In genomic region chr1:198610362-198610761, GRCh38 we compare ENCODE assay signal across 19 cellular contexts. TPM values are rescaled to one million over a fixed set of nuclear protein-coding genes. Genes with fewer than 3 reads are reported as not detected.
A peak's percentile ranks its signal among the peaks of the same experiment; 100 is the strongest.
DNase-seq lines count a peak whose midpoint lies in the region; ATAC-seq and TF ChIP-seq lines count a peak whose summit lies in the region.
"Had no signal": no experiment of that assay in that cellular context is flagged by ENCODE, and none has a peak within 500 bp of the region (broad histone marks: within the 10 kb centered on the region; RNA-seq: fewer than 3 reads in every experiment).

No MANE protein-coding gene starts in this region.

- H3K4me3 Mint-ChIP-seq in CD4-positive, alpha-beta memory T cell: peak overlapping the region in 7 of 8 donors; percentile 51 to 92 (median 67)
- peak overlapping the region; percentile 57 for H3K4me3 Mint-ChIP-seq in activated CD8-positive, alpha-beta T cell treated with anti-CD3 and anti-CD28 coated beads for 36 hours
- H3K4me3 Mint-ChIP-seq in endothelial cell (ENCODE audit: unreplicated experiment): no peak overlapping the region

- H3K27ac ChIP-seq in CD4-positive, alpha-beta memory T cell (ENCODE audit: low read depth, low read length): peak overlapping the region; percentile 81
- H3K27ac ChIP-seq in GM23248: no peak overlapping the region
- H3K27ac ChIP-seq: tibial artery had no signal

- no peaks in the 10 kb centered on the region for H3K36me3 ChIP-seq in CD4-positive, alpha-beta memory T cell (ENCODE audit: insufficient read depth, low read length)
- no peaks in the 10 kb centered on the region for H3K36me3 ChIP-seq in GM23248 (ENCODE audit: low read depth)
- H3K36me3 ChIP-seq: BE2C, MG63, tibial artery had no signal

- no peaks in the 10 kb centered on the region for H3K27me3 ChIP-seq in CD4-positive, alpha-beta memory T cell (ENCODE audit: insufficient read depth, low read length)
- H3K27me3 ChIP-seq in GM23248 (replicated peaks; ENCODE audit: insufficient read depth): no peaks in the 10 kb centered on the region
- H3K27me3 ChIP-seq: BE2C, MG63, tibial artery had no signal

- POLR2A ChIA-PET in CD4-positive, alpha-beta memory T cell (lab: Charles Lee; ENCODE audit: partially characterized antibody): interaction anchor here (1.0 to 7.6 kb wide), 22 partner anchors 11 to 91 kb away, joined by 3 to 110 read pairs (median 5); partner anchors contain the start of gene PTPRC
- POLR2A ChIA-PET in activated CD8-positive, alpha-beta T cell treated with anti-CD3 and anti-CD28 coated beads for 36 hours (lab: Charles Lee): interaction anchor here (0.6 to 2.2 kb wide), 9 partner anchors 9 to 436 kb away, joined by 3 to 12 read pairs (median 5); no protein-coding TSS in a partner anchor

- no peaks in the 10 kb centered on the region; the same call in 1 of the 2 replicates for H3F3A ChIP-seq in GM23248 (ENCODE audit: insufficient read depth)

- peak overlapping the region; percentile 90 to 99 (median 96) for H3K27ac Mint-ChIP-seq in CD4-positive, alpha-beta memory T cell
- peak overlapping the region; percentile 97 for H3K27ac Mint-ChIP-seq in activated CD8-positive, alpha-beta T cell treated with anti-CD3 and anti-CD28 coated beads for 36 hours
- no peak overlapping the region for H3K27ac Mint-ChIP-seq in endothelial cell (ENCODE audit: unreplicated experiment)

- no peaks in the 10 kb centered on the region for H3K79me2 ChIP-seq in GM23248 (ENCODE audit: insufficient read depth)

- no peaks in the 10 kb centered on the region for H3K27me3 Mint-ChIP-seq in CD4-positive, alpha-beta memory T cell
- no peaks in the 10 kb centered on the region for H3K27me3 Mint-ChIP-seq in activated CD8-positive, alpha-beta T cell treated with anti-CD3 and anti-CD28 coated beads for 36 hours
- no peaks in the 10 kb centered on the region for H3K27me3 Mint-ChIP-seq in endothelial cell (ENCODE audit: unreplicated experiment)

- peaks cover 54 to 72% (median 64%) of the 10 kb centered on the region in 4 donors for H3K4me1 Mint-ChIP-seq in CD4-positive, alpha-beta memory T cell
- H3K4me1 Mint-ChIP-seq in activated CD8-positive, alpha-beta T cell treated with anti-CD3 and anti-CD28 coated beads for 36 hours (ENCODE audit: low read depth): peaks cover 71% of the 10 kb centered on the region
- H3K4me1 Mint-ChIP-seq in endothelial cell (ENCODE audit: unreplicated experiment): peaks cover 5% of the 10 kb centered on the region

- WGBS in GM23248 (ENCODE audit: low coverage in 1 of 2, low lambda C conversion rate in 2 of 2, missing lambda C conversion rate in 2 of 2), 2 experiments: 43 to 64% methylated on average over 1 of the region's 1 CpG

- no peak for DNase-seq in CD4-positive, alpha-beta memory T cell
- no peak for DNase-seq in GM23248
- no peak for DNase-seq in activated CD8-positive, alpha-beta T cell treated with anti-CD3 and anti-CD28 coated beads for 36 hours
- peak; percentile 33 for DNase-seq in fibroblast of peridontal ligament (ENCODE audit: extremely low read depth)
- no peak for DNase-seq in endothelial cell (ENCODE audit: low spot score)
- no peak for DNase-seq in NCI-H510A (lab: John Stamatoyannopoulos, UW)
- no peak for DNase-seq in stimulated activated CD4-positive, alpha-beta T cell treated with anti-CD3 and anti-CD28 coated beads, Interleukin-4, amount 100 ng/mL, for 1 hour
- DNase-seq: BE2C; central memory CD4-positive, alpha-beta T cell; DMS53; effector CD8-positive, alpha-beta T cell; foreskin fibroblast; left cardiac atrium; MG63; midbrain; NCI-H1694 treated with DMSO at 0.1 percent for 48 hours; NCI-H446 treated with DMSO at 0.1 percent for 48 hours; occipital lobe; tibial artery had no signal

- CTCF ChIA-PET in CD4-positive, alpha-beta memory T cell (lab: Charles Lee; ENCODE audit: partially characterized antibody): interaction anchor here (0.7 to 4.9 kb wide), 11 partner anchors 8 to 94 kb away, joined by 3 to 56 read pairs (median 4); no protein-coding TSS in a partner anchor
- CTCF ChIA-PET in activated CD8-positive, alpha-beta T cell treated with anti-CD3 and anti-CD28 coated beads for 36 hours (lab: Charles Lee): interaction anchor here (0.9 to 3.4 kb wide), 8 partner anchors 11 to 91 kb away, joined by 3 to 23 read pairs (median 4); partner anchors contain the start of gene PTPRC

- H4K20me1 ChIP-seq in GM23248 (ENCODE audit: insufficient read depth): no peaks in the 10 kb centered on the region

- H3K9me3 Mint-ChIP-seq in CD4-positive, alpha-beta memory T cell: peaks cover 0 to 4% (median 0%) of the 10 kb centered on the region in 8 donors
- no peaks in the 10 kb centered on the region for H3K9me3 Mint-ChIP-seq in activated CD8-positive, alpha-beta T cell treated with anti-CD3 and anti-CD28 coated beads for 36 hours
- H3K9me3 Mint-ChIP-seq in endothelial cell (ENCODE audit: unreplicated experiment): no peaks in the 10 kb centered on the region

- no peak for ATAC-seq in activated CD8-positive, alpha-beta T cell treated with anti-CD3 and anti-CD28 coated beads for 36 hours
- ATAC-seq: left cardiac atrium had no signal

- intact Hi-C loops in CD4-positive, alpha-beta memory T cell (cut with micrococcal nuclease): loop anchor here (2.0 to 5.0 kb wide), 2 partner anchors 14 to 53 kb away; no protein-coding TSS in a partner anchor
- intact Hi-C loops in activated CD8-positive, alpha-beta T cell treated with anti-CD3 and anti-CD28 coated beads for 36 hours (cut with micrococcal nuclease): loop anchor here (5.0 kb wide), 1 partner anchor 53 kb away; no protein-coding TSS in a partner anchor

- peaks cover 88% of the 10 kb centered on the region for H3K4me1 ChIP-seq in CD4-positive, alpha-beta memory T cell (ENCODE audit: insufficient read depth, low read length)
- peaks cover 24% of the 10 kb centered on the region for H3K4me1 ChIP-seq in GM23248 (ENCODE audit: insufficient read depth)
- H3K4me1 ChIP-seq: tibial artery had no signal

- H3K9ac ChIP-seq in GM23248: no peak overlapping the region

- H3K9me3 ChIP-seq in CD4-positive, alpha-beta memory T cell (ENCODE audit: control insufficient read depth in 1 of 2, low read length in 2 of 2): no peaks in the 10 kb centered on the region
- no peaks in the 10 kb centered on the region for H3K9me3 ChIP-seq in GM23248 (ENCODE audit: low read depth)
- H3K9me3 ChIP-seq: BE2C, MG63, tibial artery had no signal

- peak overlapping the region; percentile 48 for H3K4me2 ChIP-seq in GM23248 (ENCODE audit: unreplicated experiment)

- peak overlapping the region; percentile 36; the same call in 1 of the 2 replicates for H2AFZ ChIP-seq in GM23248

- no peaks in the 10 kb centered on the region for H3K9me2 ChIP-seq in GM23248 (ENCODE audit: insufficient read depth)

- in situ Hi-C loops in GM23248 (cut with MboI): no loop called here

- H3K36me3 Mint-ChIP-seq in CD4-positive, alpha-beta memory T cell: peaks cover 0 to 4% of the 10 kb centered on the region in 2 donors
- peaks cover 16% of the 10 kb centered on the region for H3K36me3 Mint-ChIP-seq in activated CD8-positive, alpha-beta T cell treated with anti-CD3 and anti-CD28 coated beads for 36 hours (ENCODE audit: low read depth)
- no peaks in the 10 kb centered on the region for H3K36me3 Mint-ChIP-seq in endothelial cell (ENCODE audit: low read depth, unreplicated experiment)

- no peak overlapping the region for H3K4me3 ChIP-seq in CD4-positive, alpha-beta memory T cell (ENCODE audit: low read length in 2 of 2)
- no peak overlapping the region for H3K4me3 ChIP-seq in GM23248
- H3K4me3 ChIP-seq: MG63, tibial artery had no signal

- no peak for TF ChIP-seq CTCF in activated CD8-positive, alpha-beta T cell treated with anti-CD3 and anti-CD28 coated beads for 36 hours (IDR thresholded peaks at IDR 0.05)
- TF ChIP-seq CTCF in endothelial cell (IDR thresholded peaks at IDR 0.05; ENCODE audit: unreplicated experiment): no peak

RNA-seq across cellular contexts. Expression of gene PTPRC, which starts 28.5 kb away (rescaled TPM):
- 100 to 1,000 TPM; 974 to 987 TPM for total RNA-seq in CD4-positive, alpha-beta memory T cell
- 1,000 to 10,000 TPM in 1 of 2 donors, 100 to 1,000 TPM in 1; 915 to 1,019 TPM for polyA plus RNA-seq in CD4-positive, alpha-beta memory T cell
- total RNA-seq in GM23248 (2014; rRNA removed; shearing (Covaris generic)): 0.38 and 0.86 TPM in 2 replicates
- 0.66 and 0.70 TPM in 2 replicates for polyA plus RNA-seq in GM23248 (2016; fragmentation: Nextera tagmentation; extraction: Ambion mirVana)
- total RNA-seq in activated CD8-positive, alpha-beta T cell treated with anti-CD3 and anti-CD28 coated beads for 36 hours: 100 to 1,000 TPM; 475 to 499 TPM
- not detected for total RNA-seq in endothelial cell (ENCODE audit: unreplicated experiment)

Comparison
In these comparisons a context has a peak if more than half of its experiments do, and no peak if none do; other contexts are left out.
1. RNA of gene PTPRC, which starts 28.5 kb away (total RNA-seq): 974 to 987 TPM in CD4-positive, alpha-beta memory T cell and 475 to 499 TPM in activated CD8-positive, alpha-beta T cell treated with anti-CD3 and anti-CD28 coated beads for 36 hours; 0.38 to 0.86 TPM in GM23248 and not detected in endothelial cell (single experiment); every median in the first group is over 100 times any median in the second.